ENCODE assay signal across 16 cellular contexts in the genomic region with DNA sequence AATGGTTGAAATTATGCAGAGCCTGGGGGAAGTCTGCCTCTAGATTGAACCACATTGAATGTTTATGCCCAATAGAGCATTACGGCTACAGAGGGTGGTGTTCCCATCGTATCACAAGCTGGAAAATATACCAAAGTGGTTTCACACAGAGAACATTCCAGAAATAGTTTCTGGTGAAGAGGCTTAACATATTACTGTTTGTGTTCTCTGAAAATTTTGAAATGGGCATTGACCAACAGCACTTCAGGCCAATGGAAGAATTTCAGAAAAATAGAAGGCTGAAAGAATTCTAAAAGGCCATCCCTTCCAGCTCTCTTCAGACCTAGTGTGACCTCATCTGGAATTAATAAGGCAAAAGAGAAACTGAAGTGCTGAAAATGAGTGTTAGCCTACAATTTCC.
DNase-seq lines count a peak whose midpoint lies in the region; ATAC-seq and TF ChIP-seq lines count a peak whose summit lies in the region.
"Had no signal": no experiment of that assay in that cellular context is flagged by ENCODE, and none has a peak within 500 bp of the region (broad histone marks: within the 10 kb centered on the region; RNA-seq: fewer than 3 reads in every experiment).

No MANE protein-coding gene starts in this region.

- no peaks in the 10 kb centered on the region for H3K36me3 ChIP-seq in SJSA1

- ATAC-seq in sciatic nerve, result peak; percentile 83
- ATAC-seq in GM19328 (IDR thresholded peaks at IDR 0.05; ENCODE audit: unreplicated experiment), result no peak
- ATAC-seq in stimulated activated naive CD8-positive, alpha-beta T cell treated with anti-CD3 and anti-CD28 coated beads, Interleukin-15, Interleukin-2, amounts not matched to agents 100 U/mL and 50 U/mL, for 24 hours, result no peak

- intact Hi-C loops in sciatic nerve (cut with DNase I), result no loop called here

- TF ChIP-seq CTCF in AG10803 (conservative IDR thresholded peaks at IDR 0.05; ENCODE audit: low read length), result no peak; the same call in 1 of the 2 replicates
- no peak for TF ChIP-seq CTCF in fibroblast of mammary gland (conservative IDR thresholded peaks at IDR 0.05; ENCODE audit: control insufficient read depth, insufficient read depth, low read depth, low read length)

- no peaks in the 10 kb centered on the region for H3K27me3 ChIP-seq in SJSA1 (replicated peaks)

- peak overlapping the region; percentile 40 for H3K27ac ChIP-seq in SJSA1
- H3K27ac ChIP-seq: SK-N-MC had no signal

- H3K4me1 ChIP-seq in SJSA1 (replicated peaks), result peaks cover 16% of the 10 kb centered on the region

- H3K4me3 ChIP-seq in AG10803 (ENCODE audit: low read length), result no peak overlapping the region
- H3K4me3 ChIP-seq in SJSA1, result no peak overlapping the region
- no peak overlapping the region for H3K4me3 ChIP-seq in fibroblast of mammary gland (ENCODE audit: control insufficient read depth, low read depth, low read length)
- H3K4me3 ChIP-seq: SK-N-MC had no signal

- no peaks in the 10 kb centered on the region for H3K9me3 ChIP-seq in SJSA1 (replicated peaks)

- DNase-seq in AG10803 (ENCODE audit: low read depth) (peak; percentile 97), SJSA1 (ENCODE audit: low read depth in 1 of 2, low spot score in 2 of 2) (peak in 1 of 2 experiments; percentile 60), fibroblast of mammary gland (ENCODE audit: low read depth) (peak; percentile 83), sciatic nerve (ENCODE audit: low spot score) (no peak), NCI-H82 (lab: John Stamatoyannopoulos, UW) (no peak), NCI-H82 treated with DMSO at 0.1 percent for 48 hours (lab: John Stamatoyannopoulos, UW; ENCODE audit: unreplicated experiment) (no peak)
- DNase-seq in stimulated activated naive CD8-positive, alpha-beta T cell treated with anti-CD3 and anti-CD28 coated beads, Interleukin-15, Interleukin-2, amounts not matched to agents 100 U/mL and 50 U/mL, for 24 hours, result no peak
- DNase-seq: activated CD4-positive, CD25-positive, alpha-beta regulatory T cell; activated T-cell treated with anti-CD3 and anti-CD28 coated beads, Interleukin-2, amount 50 U/mL, for 24 hours; CD4-positive, CD25-positive, alpha-beta regulatory T cell; Karpas-422; midbrain; NCI-H2081 treated with DMSO at 0.1 percent for 48 hours; posterior cingulate gyrus had no signal

Comparison
In these comparisons a context has a peak if more than half of its experiments do, and no peak if none do; other contexts are left out.
1. DNase-seq: peak in AG10803 (single experiment) and fibroblast of mammary gland (single experiment); none in sciatic nerve (single experiment), NCI-H82 (single experiment), NCI-H82 treated with DMSO at 0.1 percent for 48 hours (single experiment) and stimulated activated naive CD8-positive, alpha-beta T cell treated with anti-CD3 and anti-CD28 coated beads, Interleukin-15, Interleukin-2, amounts not matched to agents 100 U/mL and 50 U/mL, for 24 hours (single experiment).